20 cellular contexts compared by ENCODE assay signal in genomic region chr2:192571636-192572035, GRCh38.
"Had no signal": no experiment of that assay in that cellular context is flagged by ENCODE, and none has a peak within 500 bp of the region (broad histone marks: within the 10 kb centered on the region; RNA-seq: fewer than 3 reads in every experiment).

No MANE protein-coding gene starts in this region.

- ATAC-seq: activated CD4-positive, CD25-positive, alpha-beta regulatory T cell treated with anti-CD3 and anti-CD28 coated beads, Interleukin-2, amount 50 U/mL, for 24 hours; esophagus mucosa; left colon; upper lobe of right lung had no signal

- DNase-seq: activated CD4-positive, alpha-beta T cell treated with anti-CD3 and anti-CD28 coated beads for 48 hours; activated CD4-positive, alpha-beta T cell treated with anti-CD3 and anti-CD28 coated beads, Interleukin-2, amount 50 U/mL, for 48 hours; activated CD8-positive, alpha-beta memory T cell treated with anti-CD3 and anti-CD28 coated beads for 24 hours; activated effector memory CD4-positive, alpha-beta T cell treated with Interleukin-2 at 50 U/mL for 16 hours; activated naive CD4-positive, alpha-beta T cell treated with Interleukin-2 at 50 U/mL for 16 hours; anterior cingulate cortex; endodermal cell; foreskin fibroblast; head of caudate nucleus; hippocampal formation; left colon; mammary epithelial cell; naive B cell; nephron progenitor cell; spleen; stimulated activated naive CD4-positive, alpha-beta T cell; tibial artery; upper lobe of right lung had no signal
